ENCODE assay signal across 17 cellular contexts in genomic region chr11:75069473-75069872, GRCh38. TPM values are rescaled to one million over a fixed set of nuclear protein-coding genes. Genes with fewer than 3 reads are reported as not detected.
A peak's percentile ranks its signal among the peaks of the same experiment; 100 is the strongest.
DNase-seq lines count a peak whose midpoint lies in the region; ATAC-seq and TF ChIP-seq lines count a peak whose summit lies in the region.
"Had no signal": no experiment of that assay in that cellular context is flagged by ENCODE, and none has a peak within 500 bp of the region (broad histone marks: within the 10 kb centered on the region; RNA-seq: fewer than 3 reads in every experiment).

No MANE protein-coding gene starts in this region.

- BruUV-seq in Calu3 (replicated peaks; lab: Mats Ljungman, UMichigan) = no TSS peak

- H2AFZ ChIP-seq in OCI-LY3 (ENCODE audit: low read depth, low read length) = peak overlapping the region; percentile 75
- no peak overlapping the region for H2AFZ ChIP-seq in Karpas-422 (ENCODE audit: low read length)
- H2AFZ ChIP-seq: GM23248 had no signal

- TF ChIP-seq CTCF in GM12865 (IDR thresholded peaks at IDR 0.05; ENCODE audit: insufficient read depth, low read depth, low read length, missing control alignments) (no peak), GM13977 (IDR thresholded peaks at IDR 0.05; ENCODE audit: extremely low read depth, insufficient read depth, missing control alignments) (no peak), OCI-LY3 (IDR thresholded peaks at IDR 0.05; ENCODE audit: low read depth, low read length) (no peak), Calu3 (IDR thresholded peaks at IDR 0.05; ENCODE audit: unreplicated experiment) (no peak)

- H3K9me3 Mint-ChIP-seq in Calu3 (ENCODE audit: low read depth, unreplicated experiment) = peaks cover 4% of the 10 kb centered on the region

- H3K27ac Mint-ChIP-seq in Calu3 (ENCODE audit: unreplicated experiment) = no peak overlapping the region
- H3K27ac Mint-ChIP-seq: CD4-positive, CD25-positive, alpha-beta regulatory T cell had no signal

- ATAC-seq in GM19324 (IDR thresholded peaks at IDR 0.05; ENCODE audit: low FRiP score, unreplicated experiment) = peak; percentile 69
- ATAC-seq: HCT116 had no signal

- H3K9me3 ChIP-seq in OCI-LY3 (ENCODE audit: insufficient read depth, low read length) = peaks cover 4% of the 10 kb centered on the region; the same call in 1 of the 2 replicates
- no peaks in the 10 kb centered on the region for H3K9me3 ChIP-seq in Karpas-422 (ENCODE audit: low read length)

- H3K4me1 ChIP-seq in OCI-LY3 (ENCODE audit: low read length) (peaks cover 38% of the 10 kb centered on the region), Karpas-422 (ENCODE audit: low read length) (no peaks in the 10 kb centered on the region)
- H3K4me1 ChIP-seq: BLaER1 treated with 17β-estradiol and CSF1 and Interleukin-3, amounts not matched to agents 10 nM and 100 nM had no signal

- H3K9ac ChIP-seq in OCI-LY3 (ENCODE audit: low read length) = peak overlapping the region; percentile 16; the same call in 1 of the 2 replicates
- H3K9ac ChIP-seq in Karpas-422 (ENCODE audit: low read length) = no peak overlapping the region
- H3K9ac ChIP-seq: BLaER1 treated with 17β-estradiol and CSF1 and Interleukin-3, amounts not matched to agents 10 nM and 100 nM; GM23248 had no signal

- H3K4me1 Mint-ChIP-seq in Calu3 (ENCODE audit: low read depth, unreplicated experiment) = peaks cover 7% of the 10 kb centered on the region
- H3K4me1 Mint-ChIP-seq: CD4-positive, CD25-positive, alpha-beta regulatory T cell had no signal

- in situ Hi-C loops in GM13977 (cut with MboI; ENCODE audit: low pct_unique_long_range_greater_than_20kb, low sequenced_read_pairs, unreplicated experiment) = no loop called here

- H3K9me2 ChIP-seq in Karpas-422 (replicated peaks; ENCODE audit: insufficient read depth, low read length) = no peaks in the 10 kb centered on the region

- H3K27me3 Mint-ChIP-seq in Calu3 (ENCODE audit: unreplicated experiment) = no peaks in the 10 kb centered on the region

- CTCF ChIA-PET in Calu3 (lab: Charles Lee) = interaction anchor here (1.2 kb wide), 1 partner anchor 11 kb away, joined by 3 read pairs; no protein-coding TSS in a partner anchor

- H3K4me3 ChIP-seq in GM12865 (ENCODE audit: low read depth, low read length) (no peak overlapping the region), OCI-LY3 (ENCODE audit: low read length) (peak overlapping the region; percentile 26; the same call in 1 of the 2 replicates), Karpas-422 (ENCODE audit: low read length) (no peak overlapping the region)
- H3K4me3 ChIP-seq: BLaER1 treated with 17β-estradiol and CSF1 and Interleukin-3, amounts not matched to agents 10 nM and 100 nM; GM23248 had no signal

- H4K20me1 ChIP-seq in OCI-LY3 (ENCODE audit: insufficient read depth, low read length) = no peaks in the 10 kb centered on the region
- no peaks in the 10 kb centered on the region for H4K20me1 ChIP-seq in Karpas-422 (ENCODE audit: insufficient read depth, low read depth, low read length)
- H4K20me1 ChIP-seq: BLaER1 treated with 17β-estradiol and CSF1 and Interleukin-3, amounts not matched to agents 10 nM and 100 nM had no signal

- peak; percentile 60 for DNase-seq in GM12865 (ENCODE audit: low read depth)
- peak; percentile 32 for DNase-seq in GM13977 (ENCODE audit: low spot score)
- DNase-seq in activated T-cell treated with anti-CD3 and anti-CD28 coated beads, Interleukin-2, amount 50 U/mL, for 1 hour = no peak
- no peak for DNase-seq in Calu3
- no peak for DNase-seq in Karpas-422
- no peak for DNase-seq in NCI-H1436 (lab: John Stamatoyannopoulos, UW)
- DNase-seq: ACHN; CD4-positive, CD25-positive, alpha-beta regulatory T cell; DMS 273 treated with DMSO at 0.1 percent for 48 hours; GM23248; IMR-90 had no signal

- H3K27me3 ChIP-seq in OCI-LY3 (ENCODE audit: low read depth, low read length) (no peaks in the 10 kb centered on the region), Karpas-422 (ENCODE audit: low read length) (0 out of 2 replicates have a peak, but pooled peaks cover 3% of the 10 kb centered on the region)
- H3K27me3 ChIP-seq: BLaER1 treated with 17β-estradiol and CSF1 and Interleukin-3, amounts not matched to agents 10 nM and 100 nM had no signal

- intact Hi-C loops in Calu3 (cut with micrococcal nuclease; ENCODE audit: unreplicated experiment) = no loop called here

- H3K27ac ChIP-seq in OCI-LY3 (ENCODE audit: low read length) (peak overlapping the region; percentile 60), Karpas-422 (ENCODE audit: low read length) (no peak overlapping the region)
- H3K27ac ChIP-seq: BLaER1 treated with 17β-estradiol and CSF1 and Interleukin-3, amounts not matched to agents 10 nM and 100 nM; GM23248 had no signal

- no peak overlapping the region for H3K4me3 Mint-ChIP-seq in Calu3 (ENCODE audit: low read depth, unreplicated experiment)
- H3K4me3 Mint-ChIP-seq: CD4-positive, CD25-positive, alpha-beta regulatory T cell had no signal

- H3K36me3 ChIP-seq in OCI-LY3 (replicated peaks; ENCODE audit: low read depth, low read length) = peaks cover 2% of the 10 kb centered on the region
- H3K36me3 ChIP-seq in Karpas-422 (ENCODE audit: insufficient read depth, low read length) = no peaks in the 10 kb centered on the region
- H3K36me3 ChIP-seq: BLaER1 treated with 17β-estradiol and CSF1 and Interleukin-3, amounts not matched to agents 10 nM and 100 nM had no signal

- H3K36me3 Mint-ChIP-seq in Calu3 (ENCODE audit: insufficient read depth, unreplicated experiment) = no peaks in the 10 kb centered on the region
- H3K36me3 Mint-ChIP-seq: CD4-positive, CD25-positive, alpha-beta regulatory T cell had no signal

- peak overlapping the region; percentile 51 for H3K4me2 ChIP-seq in OCI-LY3 (ENCODE audit: low read length)
- H3K4me2 ChIP-seq in Karpas-422 (ENCODE audit: low read depth, low read length, poor library complexity, severe bottlenecking) = no peak overlapping the region
- H3K4me2 ChIP-seq: BLaER1 treated with 17β-estradiol and CSF1 and Interleukin-3, amounts not matched to agents 10 nM and 100 nM had no signal

- no peaks in the 10 kb centered on the region for H3K79me2 ChIP-seq in OCI-LY3 (ENCODE audit: low read length)
- no peaks in the 10 kb centered on the region for H3K79me2 ChIP-seq in Karpas-422 (ENCODE audit: low read length)

RNA-seq across cellular contexts. Expression of gene OR2AT4, which starts 27.2 kb away (rescaled TPM):
- total RNA-seq in Calu3 (2022) = not detected in 2 replicates
- 0.04 TPM in 1 of 2 replicates, not detected in the other for total RNA-seq in Karpas-422 (2014; rRNA removed; shearing (Covaris generic); ENCODE audit: low replicate concordance)
- total RNA-seq: A172; CD4-positive, CD25-positive, alpha-beta regulatory T cell; GM23248; HT-29; IMR-90 had no signal

Comparison
In these comparisons a context has a peak if more than half of its experiments do, and no peak if none do; other contexts are left out.
1. DNase-seq: peak in GM12865 (single experiment) and GM13977 (single experiment); none in activated T-cell treated with anti-CD3 and anti-CD28 coated beads, Interleukin-2, amount 50 U/mL, for 1 hour (single experiment), Calu3 (single experiment), Karpas-422 (single experiment) and NCI-H1436 (single experiment).